Comparison of ENCODE assay signal across 30 cellular contexts in genomic region chr11:8293171-8293570, GRCh38. TPM values are rescaled to one million over a fixed set of nuclear protein-coding genes. Genes with fewer than 3 reads are reported as not detected.
"Had no signal": no experiment of that assay in that cellular context is flagged by ENCODE, and none has a peak within 500 bp of the region (broad histone marks: within the 10 kb centered on the region; RNA-seq: fewer than 3 reads in every experiment).

No MANE protein-coding gene starts in this region.

- H3K4me1 Mint-ChIP-seq: activated CD4-positive, alpha-beta T cell treated with anti-CD3 and anti-CD28 coated beads for 36 hours; activated CD4-positive, alpha-beta T cell treated with anti-CD3 and anti-CD28 coated beads, Interleukin-2, amount 10 ng/mL, durations not matched to agents 7 days and 5 days; activated naive CD4-positive, alpha-beta T cell treated with anti-CD3 and anti-CD28 coated beads, Interleukin-2, amount 50 U/mL, for 24 hours; activated naive CD8-positive, alpha-beta T cell treated with anti-CD3 and anti-CD28 coated beads, Interleukin-2, amount 10 ng/mL, durations not matched to agents 7 days and 5 days; central memory CD8-positive, alpha-beta T cell had no signal

- H3K27ac Mint-ChIP-seq: activated CD4-positive, alpha-beta T cell treated with anti-CD3 and anti-CD28 coated beads for 36 hours; activated CD4-positive, alpha-beta T cell treated with anti-CD3 and anti-CD28 coated beads, Interleukin-2, amount 10 ng/mL, durations not matched to agents 7 days and 5 days; activated naive CD4-positive, alpha-beta T cell treated with anti-CD3 and anti-CD28 coated beads, Interleukin-2, amount 50 U/mL, for 24 hours; activated naive CD8-positive, alpha-beta T cell treated with anti-CD3 and anti-CD28 coated beads, Interleukin-2, amount 10 ng/mL, durations not matched to agents 7 days and 5 days; activated T-cell treated with anti-CD3 and anti-CD28 coated beads, Interleukin-2, amount 50 U/mL, for 24 hours had no signal

- H3K36me3 ChIP-seq: ascending aorta, cardiac muscle cell, SJCRH30, WERI-Rb-1 had no signal

- H3K4me3 ChIP-seq: ascending aorta, cardiac muscle cell, SJCRH30, SK-N-MC had no signal

- DNase-seq: activated CD4-positive, alpha-beta T cell treated with anti-CD3 and anti-CD28 coated beads for 36 hours; activated CD4-positive, alpha-beta T cell treated with anti-CD3 and anti-CD28 coated beads, Interleukin-2, amount 10 ng/mL, durations not matched to agents 7 days and 5 days; activated CD4-positive, alpha-beta T cell treated with anti-CD3 and anti-CD28 coated beads, Interleukin-2, amount 50 U/mL, for 48 hours; activated naive CD4-positive, alpha-beta T cell; activated naive CD8-positive, alpha-beta T cell treated with anti-CD3 and anti-CD28 coated beads, Interleukin-2, amount 10 ng/mL, durations not matched to agents 7 days and 5 days; amygdala; Karpas-422; KBM-7; NCI-H1105; NCI-H1436; NCI-H1694 treated with DMSO at 0.1 percent for 48 hours; NCI-H2029; NCI-H345; NCI-H524 treated with DMSO at 0.1 percent for 48 hours; SHP77; SJCRH30; T1000; WERI-Rb-1 had no signal

- H3K27me3 ChIP-seq: ascending aorta, cardiac muscle cell had no signal

- H3K4me1 ChIP-seq: ascending aorta had no signal

- H3K9me3 ChIP-seq: ascending aorta, SJCRH30 had no signal

- H3K4me3 Mint-ChIP-seq: activated CD4-positive, alpha-beta T cell treated with anti-CD3 and anti-CD28 coated beads for 36 hours; activated CD4-positive, alpha-beta T cell treated with anti-CD3 and anti-CD28 coated beads, Interleukin-2, amount 10 ng/mL, durations not matched to agents 7 days and 5 days; activated naive CD4-positive, alpha-beta T cell treated with anti-CD3 and anti-CD28 coated beads, Interleukin-2, amount 50 U/mL, for 24 hours; activated naive CD8-positive, alpha-beta T cell treated with anti-CD3 and anti-CD28 coated beads, Interleukin-2, amount 10 ng/mL, durations not matched to agents 7 days and 5 days; activated T-cell treated with anti-CD3 and anti-CD28 coated beads, Interleukin-2, amount 50 U/mL, for 24 hours; central memory CD8-positive, alpha-beta T cell had no signal

- H3K27ac ChIP-seq: ascending aorta, cardiac muscle cell, SJCRH30, SK-N-MC, WERI-Rb-1 had no signal

- ATAC-seq: activated CD4-positive, alpha-beta T cell treated with anti-CD3 and anti-CD28 coated beads for 36 hours; Panc1 had no signal

- H3K9me3 Mint-ChIP-seq: activated CD4-positive, alpha-beta T cell treated with anti-CD3 and anti-CD28 coated beads, Interleukin-2, amount 10 ng/mL, durations not matched to agents 7 days and 5 days; activated naive CD4-positive, alpha-beta T cell treated with anti-CD3 and anti-CD28 coated beads, Interleukin-2, amount 50 U/mL, for 24 hours; activated naive CD8-positive, alpha-beta T cell treated with anti-CD3 and anti-CD28 coated beads, Interleukin-2, amount 10 ng/mL, durations not matched to agents 7 days and 5 days; activated T-cell treated with anti-CD3 and anti-CD28 coated beads, Interleukin-2, amount 50 U/mL, for 24 hours; central memory CD8-positive, alpha-beta T cell had no signal

- H3K27me3 Mint-ChIP-seq: activated CD4-positive, alpha-beta T cell treated with anti-CD3 and anti-CD28 coated beads for 36 hours; activated CD4-positive, alpha-beta T cell treated with anti-CD3 and anti-CD28 coated beads, Interleukin-2, amount 10 ng/mL, durations not matched to agents 7 days and 5 days; activated naive CD4-positive, alpha-beta T cell treated with anti-CD3 and anti-CD28 coated beads, Interleukin-2, amount 50 U/mL, for 24 hours; activated naive CD8-positive, alpha-beta T cell treated with anti-CD3 and anti-CD28 coated beads, Interleukin-2, amount 10 ng/mL, durations not matched to agents 7 days and 5 days had no signal

- H3K36me3 Mint-ChIP-seq: activated naive CD4-positive, alpha-beta T cell treated with anti-CD3 and anti-CD28 coated beads, Interleukin-2, amount 50 U/mL, for 24 hours; activated naive CD8-positive, alpha-beta T cell treated with anti-CD3 and anti-CD28 coated beads, Interleukin-2, amount 10 ng/mL, durations not matched to agents 7 days and 5 days had no signal

RNA-seq across cellular contexts. Expression of gene LMO1, which starts 29.5 kb away (rescaled TPM):
- total RNA-seq: activated CD4-positive, alpha-beta T cell treated with anti-CD3 and anti-CD28 coated beads for 36 hours; activated CD4-positive, alpha-beta T cell treated with anti-CD3 and anti-CD28 coated beads, Interleukin-2, amount 10 ng/mL, durations not matched to agents 7 days and 5 days; activated CD8-positive, alpha-beta memory T cell treated with anti-CD3 and anti-CD28 coated beads for 36 hours; activated naive CD8-positive, alpha-beta T cell treated with anti-CD3 and anti-CD28 coated beads, Interleukin-2, amount 10 ng/mL, durations not matched to agents 7 days and 5 days; ascending aorta; MCF 10A; RPMI7951; T-helper 1 cell treated with Interleukin-12 subunit alpha and Interleukin-12 subunit beta and Interleukin-4 antibody, amounts not matched to agents 30 ng/mL and 1 ng/mL, for 36 hours; T-helper 2 cell treated with Interferon-gamma antibody and Interleukin-4, amounts not matched to agents 100 ng/mL and 5 ng/mL, for 36 hours had no signal
